11 cellular contexts compared by ENCODE assay signal in genomic region chr6:31693535-31693934, GRCh38. TPM values are rescaled to one million over a fixed set of nuclear protein-coding genes. Genes with fewer than 3 reads are reported as not detected.
"Had no signal": no experiment of that assay in that cellular context is flagged by ENCODE, and none has a peak within 500 bp of the region (broad histone marks: within the 10 kb centered on the region; RNA-seq: fewer than 3 reads in every experiment).

No MANE protein-coding gene starts in this region.

- H3K4me3 Mint-ChIP-seq: HFFc6, IgD-negative memory B cell had no signal

- H3K27me3 Mint-ChIP-seq: IgD-negative memory B cell had no signal

- H3K9me3 ChIP-seq: HAP-1 had no signal

- ATAC-seq: HCT116, HepG2 had no signal

- H2AFZ ChIP-seq: GM23248 had no signal

- H3K9ac ChIP-seq: GM23248 had no signal

- H3K27ac Mint-ChIP-seq: HFFc6 had no signal

- H3K4me1 ChIP-seq: HAP-1 had no signal

- H3K9me3 Mint-ChIP-seq: HFFc6, IgD-negative memory B cell had no signal

- DNase-seq: GM23248, GOT3, H7, HFFc6 had no signal

- H3K27ac ChIP-seq: GM23248, HL-60 had no signal

- H3K36me3 Mint-ChIP-seq: IgD-negative memory B cell had no signal

- FAIRE-seq: HepG2 had no signal

- H3K4me3 ChIP-seq: GM23248, HAP-1 had no signal

RNA-seq across cellular contexts. Expression of gene LY6G5C, which starts 12.7 kb away (rescaled TPM):
- total RNA-seq: H4 had no signal

RNA-seq across cellular contexts. Expression of gene LY6G6F, which starts 13.1 kb away (rescaled TPM):
- total RNA-seq: GM23248, H4, H7, HepG2, HFFc6, HT1080 had no signal
- polyA plus RNA-seq: GM23248, HepG2 had no signal

RNA-seq across cellular contexts. Expression of gene LY6G6D, which starts 21.6 kb away (rescaled TPM):
- total RNA-seq: GM23248, H4, HepG2, HFFc6, HT1080 had no signal
- polyA plus RNA-seq: GM23248, HepG2, IgD-negative memory B cell had no signal

RNA-seq across cellular contexts. Expression of gene LY6G5B, which starts 23.8 kb away (rescaled TPM):
- total RNA-seq: H4 had no signal
